1 cellular context compared by ENCODE assay signal in the genomic region with DNA sequence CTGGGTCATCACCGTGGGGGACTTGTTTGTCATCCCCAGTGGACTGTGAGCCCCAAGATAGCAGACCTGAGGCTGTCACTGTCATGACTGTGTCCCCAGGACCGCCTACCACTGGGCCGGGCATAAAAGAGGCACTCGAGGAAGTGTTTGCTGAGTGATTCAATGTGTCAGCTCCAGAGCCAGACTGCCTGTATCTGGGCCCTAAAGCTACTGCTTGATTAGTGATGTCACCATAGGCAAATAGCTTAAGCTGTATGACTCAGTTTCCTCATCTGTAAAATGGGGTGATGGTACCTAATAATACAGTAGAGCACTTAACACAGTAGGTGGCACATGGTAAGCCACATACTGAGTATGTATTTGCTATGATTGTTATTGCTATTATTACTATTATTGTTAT.
A peak's percentile ranks its signal among the peaks of the same experiment; 100 is the strongest.
TF ChIP-seq lines count a peak whose summit lies in the region.

No MANE protein-coding gene starts in this region.

TF ChIP-seq in HepG2, 621 proteins besides CTCF, POLR2A, EP300 and RAD21:
- TF ChIP-seq, protein P1, sequence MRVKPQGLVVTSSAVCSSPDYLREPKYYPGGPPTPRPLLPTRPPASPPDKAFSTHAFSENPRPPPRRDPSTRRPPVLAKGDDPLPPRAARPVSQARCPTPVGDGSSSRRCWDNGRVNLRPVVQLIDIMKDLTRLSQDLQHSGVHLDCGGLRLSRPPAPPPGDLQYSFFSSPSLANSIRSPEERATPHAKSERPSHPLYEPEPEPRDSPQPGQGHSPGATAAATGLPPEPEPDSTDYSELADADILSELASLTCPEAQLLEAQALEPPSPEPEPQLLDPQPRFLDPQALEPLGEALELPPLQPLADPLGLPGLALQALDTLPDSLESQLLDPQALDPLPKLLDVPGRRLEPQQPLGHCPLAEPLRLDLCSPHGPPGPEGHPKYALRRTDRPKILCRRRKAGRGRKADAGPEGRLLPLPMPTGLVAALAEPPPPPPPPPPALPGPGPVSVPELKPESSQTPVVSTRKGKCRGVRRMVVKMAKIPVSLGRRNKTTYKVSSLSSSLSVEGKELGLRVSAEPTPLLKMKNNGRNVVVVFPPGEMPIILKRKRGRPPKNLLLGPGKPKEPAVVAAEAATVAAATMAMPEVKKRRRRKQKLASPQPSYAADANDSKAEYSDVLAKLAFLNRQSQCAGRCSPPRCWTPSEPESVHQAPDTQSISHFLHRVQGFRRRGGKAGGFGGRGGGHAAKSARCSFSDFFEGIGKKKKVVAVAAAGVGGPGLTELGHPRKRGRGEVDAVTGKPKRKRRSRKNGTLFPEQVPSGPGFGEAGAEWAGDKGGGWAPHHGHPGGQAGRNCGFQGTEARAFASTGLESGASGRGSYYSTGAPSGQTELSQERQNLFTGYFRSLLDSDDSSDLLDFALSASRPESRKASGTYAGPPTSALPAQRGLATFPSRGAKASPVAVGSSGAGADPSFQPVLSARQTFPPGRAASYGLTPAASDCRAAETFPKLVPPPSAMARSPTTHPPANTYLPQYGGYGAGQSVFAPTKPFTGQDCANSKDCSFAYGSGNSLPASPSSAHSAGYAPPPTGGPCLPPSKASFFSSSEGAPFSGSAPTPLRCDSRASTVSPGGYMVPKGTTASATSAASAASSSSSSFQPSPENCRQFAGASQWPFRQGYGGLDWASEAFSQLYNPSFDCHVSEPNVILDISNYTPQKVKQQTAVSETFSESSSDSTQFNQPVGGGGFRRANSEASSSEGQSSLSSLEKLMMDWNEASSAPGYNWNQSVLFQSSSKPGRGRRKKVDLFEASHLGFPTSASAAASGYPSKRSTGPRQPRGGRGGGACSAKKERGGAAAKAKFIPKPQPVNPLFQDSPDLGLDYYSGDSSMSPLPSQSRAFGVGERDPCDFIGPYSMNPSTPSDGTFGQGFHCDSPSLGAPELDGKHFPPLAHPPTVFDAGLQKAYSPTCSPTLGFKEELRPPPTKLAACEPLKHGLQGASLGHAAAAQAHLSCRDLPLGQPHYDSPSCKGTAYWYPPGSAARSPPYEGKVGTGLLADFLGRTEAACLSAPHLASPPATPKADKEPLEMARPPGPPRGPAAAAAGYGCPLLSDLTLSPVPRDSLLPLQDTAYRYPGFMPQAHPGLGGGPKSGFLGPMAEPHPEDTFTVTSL (CRISPR knock-in tag; IDR thresholded peaks at IDR 0.05; ENCODE audit: borderline replicate concordance): no peak
- TF ChIP-seq RBM22 (optimal IDR thresholded peaks at IDR 0.05; ENCODE audit: low read length) (peak; percentile 72), NCOA2 (CRISPR knock-in tag; IDR thresholded peaks at IDR 0.05) (no peak), CREB1 (IDR thresholded peaks at IDR 0.05) (peak; percentile 39; the same call in 1 of the 2 replicates), CREB1 (CRISPR knock-in tag; IDR thresholded peaks at IDR 0.05) (no peak), ATF3 (CRISPR knock-in tag; IDR thresholded peaks at IDR 0.05) (no peak), TAF1 (CRISPR knock-in tag; IDR thresholded peaks at IDR 0.05) (no peak), ZNF138 (CRISPR knock-in tag; IDR thresholded peaks at IDR 0.05; ENCODE audit: low read depth) (no peak), ZNF629 (CRISPR knock-in tag; conservative IDR thresholded peaks at IDR 0.05) (peak; percentile 84)
- TF ChIP-seq, protein P2, sequence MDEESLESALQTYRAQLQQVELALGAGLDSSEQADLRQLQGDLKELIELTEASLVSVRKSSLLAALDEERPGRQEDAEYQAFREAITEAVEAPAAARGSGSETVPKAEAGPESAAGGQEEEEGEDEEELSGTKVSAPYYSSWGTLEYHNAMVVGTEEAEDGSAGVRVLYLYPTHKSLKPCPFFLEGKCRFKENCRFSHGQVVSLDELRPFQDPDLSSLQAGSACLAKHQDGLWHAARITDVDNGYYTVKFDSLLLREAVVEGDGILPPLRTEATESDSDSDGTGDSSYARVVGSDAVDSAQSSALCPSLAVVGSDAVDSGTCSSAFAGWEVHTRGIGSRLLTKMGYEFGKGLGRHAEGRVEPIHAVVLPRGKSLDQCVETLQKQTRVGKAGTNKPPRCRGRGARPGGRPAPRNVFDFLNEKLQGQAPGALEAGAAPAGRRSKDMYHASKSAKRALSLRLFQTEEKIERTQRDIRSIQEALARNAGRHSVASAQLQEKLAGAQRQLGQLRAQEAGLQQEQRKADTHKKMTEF (CRISPR knock-in tag; IDR thresholded peaks at IDR 0.05): no peak
